Comparison of ENCODE assay signal across 7 cellular contexts in the genomic region with DNA sequence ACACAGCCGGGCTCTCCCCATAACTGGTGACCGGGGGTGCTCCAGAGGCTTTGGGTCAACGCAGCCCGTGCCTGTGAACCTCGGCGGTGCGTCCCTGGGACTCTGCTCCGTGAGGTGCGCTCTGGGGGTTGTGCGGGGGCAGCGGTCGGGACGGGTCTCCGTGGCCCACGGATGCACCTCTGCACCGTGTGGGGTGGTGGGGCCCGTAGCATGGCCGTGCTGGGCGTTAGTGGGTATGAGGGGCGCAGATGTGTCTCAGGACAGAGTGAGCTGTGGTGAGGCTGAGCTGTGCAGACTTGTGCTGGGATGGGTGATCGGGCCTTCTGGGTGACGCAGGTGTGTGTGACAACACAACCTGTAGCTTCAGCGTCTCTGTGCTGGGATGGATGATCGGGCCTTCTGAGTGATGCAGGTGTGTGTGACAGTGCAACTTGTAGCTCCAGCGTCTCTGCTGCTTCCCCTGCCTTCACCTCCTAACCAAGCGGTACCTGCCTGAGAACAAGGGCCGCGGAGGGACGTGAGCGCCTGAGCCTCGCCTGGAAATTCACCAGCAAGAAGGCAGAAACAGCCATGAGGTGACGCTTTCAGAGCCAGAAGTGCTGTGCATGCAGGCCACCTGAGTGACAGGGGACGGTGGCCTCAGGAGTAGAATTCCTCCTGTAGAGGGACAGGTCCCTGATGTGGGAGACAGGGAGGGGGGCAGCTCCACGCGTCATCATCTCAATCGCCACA. TPM values are rescaled to one million over a fixed set of nuclear protein-coding genes. Genes with fewer than 3 reads are reported as not detected.
DNase-seq lines count a peak whose midpoint lies in the region; ATAC-seq lines count a peak whose summit lies in the region.

No MANE protein-coding gene starts in this region.

- H3K27ac ChIP-seq in mucosa of rectum (ENCODE audit: low read depth in 2 of 2, low read length in 2 of 2) = peak overlapping the region; percentile 62 to 82

- H3K9ac ChIP-seq in mucosa of rectum (ENCODE audit: low read depth in 1 of 2, low read length in 2 of 2) = peak overlapping the region; percentile 65 to 66

- peaks cover 42% of the 10 kb centered on the region for H3K36me3 Mint-ChIP-seq in dendritic cell treated with granulocyte-macrophage colony-stimulating factor and Interleukin-4, amounts not matched to agents 40 ng/mL and 50 ng/mL, for 4 days (ENCODE audit: low read depth)

- peak overlapping the region; percentile 92 for H3K4me3 Mint-ChIP-seq in dendritic cell treated with granulocyte-macrophage colony-stimulating factor and Interleukin-4, amounts not matched to agents 40 ng/mL and 50 ng/mL, for 4 days

- H3K27me3 ChIP-seq in MG63 (no peaks in the 10 kb centered on the region), mucosa of rectum (ENCODE audit: control insufficient read depth in 2 of 2, insufficient read depth in 2 of 2, low read length in 2 of 2) (no peaks in the 10 kb centered on the region)

- DNase-seq in MG63 (no peak), posterior vena cava (ENCODE audit: low spot score) (no peak), medulla oblongata (ENCODE audit: extremely low spot score) (no peak)

- peak overlapping the region; percentile 53 for H3K4me3 ChIP-seq in MG63
- peak overlapping the region; percentile 82 to 94 for H3K4me3 ChIP-seq in mucosa of rectum (ENCODE audit: low read length in 2 of 2)

- H3K27me3 Mint-ChIP-seq in dendritic cell treated with granulocyte-macrophage colony-stimulating factor and Interleukin-4, amounts not matched to agents 40 ng/mL and 50 ng/mL, for 4 days = no peaks in the 10 kb centered on the region

- peak overlapping the region; percentile 92 for H3K27ac Mint-ChIP-seq in dendritic cell treated with granulocyte-macrophage colony-stimulating factor and Interleukin-4, amounts not matched to agents 40 ng/mL and 50 ng/mL, for 4 days

- intact Hi-C loops in dendritic cell treated with granulocyte-macrophage colony-stimulating factor and Interleukin-4, amounts not matched to agents 40 ng/mL and 50 ng/mL, for 4 days (cut with micrococcal nuclease) = loop anchor here (1.0 kb wide), 1 partner anchor 11 kb away; no protein-coding TSS in a partner anchor
- intact Hi-C loops in posterior vena cava (cut with DNase I) = no loop called here

- H3K9me3 ChIP-seq in MG63 (no peaks in the 10 kb centered on the region), mucosa of rectum (ENCODE audit: control insufficient read depth in 2 of 2, low read length in 2 of 2) (no peaks in the 10 kb centered on the region)

- peaks cover 12% of the 10 kb centered on the region for H3K9me3 Mint-ChIP-seq in dendritic cell treated with granulocyte-macrophage colony-stimulating factor and Interleukin-4, amounts not matched to agents 40 ng/mL and 50 ng/mL, for 4 days

- H3K36me3 ChIP-seq in MG63 (no peaks in the 10 kb centered on the region), mucosa of rectum (ENCODE audit: control insufficient read depth in 2 of 2, insufficient read depth in 2 of 2, low read length in 2 of 2) (no peaks in the 10 kb centered on the region)

- H3K4me1 Mint-ChIP-seq in dendritic cell treated with granulocyte-macrophage colony-stimulating factor and Interleukin-4, amounts not matched to agents 40 ng/mL and 50 ng/mL, for 4 days (ENCODE audit: low read depth) = no peaks in the 10 kb centered on the region

- no peaks in the 10 kb centered on the region for H3K4me1 ChIP-seq in mucosa of rectum (ENCODE audit: control insufficient read depth in 2 of 2, insufficient read depth in 2 of 2, low read length in 2 of 2)

- ATAC-seq in GM21717 (IDR thresholded peaks at IDR 0.05; ENCODE audit: unreplicated experiment) (peak; percentile 10), GM21529 (IDR thresholded peaks at IDR 0.05; ENCODE audit: unreplicated experiment) (no peak)

RNA-seq across cellular contexts. Expression of gene ZNF331, which starts 0.6 kb away (rescaled TPM):
- 2.6 and 11.9 TPM in 2 replicates for total RNA-seq in MG63 (2014; rRNA removed; shearing (Covaris generic); ENCODE audit: low replicate concordance)
- total RNA-seq in posterior vena cava = 10 to 100 TPM; 21.5 to 45.7 TPM
